In the genomic region with DNA sequence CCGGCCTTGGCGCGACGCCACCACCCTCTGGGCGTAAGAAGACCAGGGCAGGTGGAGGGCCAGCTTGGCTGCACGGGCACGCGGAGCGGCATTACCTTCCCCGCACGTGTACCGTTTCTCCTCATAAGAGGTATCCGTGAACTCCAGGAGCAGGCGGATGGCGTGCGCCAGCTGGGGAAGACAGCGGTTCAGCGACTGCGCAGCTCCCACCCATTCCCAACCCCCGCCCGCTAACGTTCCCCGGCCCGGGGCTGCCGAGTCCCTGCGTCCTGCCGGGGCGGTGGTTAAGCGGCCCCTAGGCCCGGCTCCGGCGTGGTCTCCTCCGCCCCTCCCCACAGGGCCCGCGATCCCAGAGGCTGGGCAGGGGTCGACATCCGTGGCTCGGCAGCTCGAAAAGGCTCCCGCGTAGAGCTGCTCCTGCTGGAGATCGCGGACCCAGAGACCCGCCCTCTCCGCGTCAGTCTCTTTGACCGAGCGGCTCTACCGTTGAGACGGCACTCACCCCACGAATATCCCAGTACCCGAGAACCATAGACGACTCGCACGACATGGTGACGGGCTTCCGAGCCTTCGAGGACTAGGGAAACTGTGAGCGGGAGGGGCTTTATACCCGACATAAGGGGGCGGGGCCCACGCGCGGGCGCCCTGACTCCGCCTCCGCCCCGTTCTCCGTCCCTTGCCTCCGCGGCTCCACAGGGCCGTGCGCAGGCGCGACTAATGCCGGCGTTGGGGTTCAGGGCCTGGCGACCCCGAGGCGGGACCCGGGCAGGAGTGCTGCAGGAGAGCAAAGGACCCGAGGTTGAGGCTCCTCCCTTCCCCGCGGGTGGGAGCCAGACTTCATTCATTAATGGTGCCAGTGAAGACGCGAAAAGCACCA, we compare ENCODE assay signal across 1 cellular context.
A peak's percentile ranks its signal among the peaks of the same experiment; 100 is the strongest.
TF ChIP-seq lines count a peak whose summit lies in the region.

No MANE protein-coding gene starts in this region.

TF ChIP-seq in K562, 482 proteins besides CTCF, POLR2A, EP300 and RAD21 (continued from another document):
- TF ChIP-seq VEZF1 (CRISPR knock-in tag; IDR thresholded peaks at IDR 0.05) (peak; percentile 59; the same call in 1 of the 2 replicates), RBM17 (IDR thresholded peaks at IDR 0.05; ENCODE audit: borderline replicate concordance, low read depth, low read length) (no peak), ZBED1 (IDR thresholded peaks at IDR 0.05) (no peak), POU5F1 (IDR thresholded peaks at IDR 0.05; ENCODE audit: borderline replicate concordance, low read depth, low read length, partially characterized antibody) (no peak), TAF15 (IDR thresholded peaks at IDR 0.05; ENCODE audit: low read depth, low read length) (no peak), ATF1 (CRISPR knock-in tag; IDR thresholded peaks at IDR 0.05) (no peak), ATF1 (tag; IDR thresholded peaks at IDR 0.05) (0 out of 2 replicates have a peak, but pooled peaks have one; percentile 10), ZNF280B (CRISPR knock-in tag; IDR thresholded peaks at IDR 0.05) (no peak), ZNF764 (CRISPR knock-in tag; IDR thresholded peaks at IDR 0.05; ENCODE audit: low read depth) (no peak), OTX1 (CRISPR knock-in tag; IDR thresholded peaks at IDR 0.05) (no peak), LARP7 (IDR thresholded peaks at IDR 0.05) (no peak), NR0B1 (IDR thresholded peaks at IDR 0.05; ENCODE audit: partially characterized antibody) (no peak), KAT2B (IDR thresholded peaks at IDR 0.05; ENCODE audit: low read depth, low read length) (no peak), MTA1 (IDR thresholded peaks at IDR 0.05; ENCODE audit: borderline replicate concordance) (no peak), NFATC3 (IDR thresholded peaks at IDR 0.05) (no peak), PCBP2 (IDR thresholded peaks at IDR 0.05; ENCODE audit: low read depth, low read length, poor library complexity, severe bottlenecking) (no peak), ZFP36 (IDR thresholded peaks at IDR 0.05; ENCODE audit: low read depth, low read length, partially characterized antibody) (no peak), ZBTB1 (CRISPR knock-in tag; IDR thresholded peaks at IDR 0.05; ENCODE audit: borderline replicate concordance, low read depth) (no peak), HCFC1 (IDR thresholded peaks at IDR 0.05; ENCODE audit: low read depth, low read length) (no peak), TGIF2 (CRISPR knock-in tag; IDR thresholded peaks at IDR 0.05) (no peak), ZFX (CRISPR knock-in tag; IDR thresholded peaks at IDR 0.05) (peak; percentile 53; the same call in 1 of the 2 replicates), YBX1 (IDR thresholded peaks at IDR 0.05) (no peak), COPS2 (conservative IDR thresholded peaks at IDR 0.05) (no peak), MBD1 (CRISPR knock-in tag; IDR thresholded peaks at IDR 0.05) (no peak), TAF7 (tag; IDR thresholded peaks at IDR 0.05) (no peak), POLR2H (tag; IDR thresholded peaks at IDR 0.05; ENCODE audit: low read depth) (no peak), KDM2B (CRISPR knock-in tag; IDR thresholded peaks at IDR 0.05) (no peak), ATF7 (IDR thresholded peaks at IDR 0.05) (no peak), CAMTA2 (CRISPR knock-in tag; conservative IDR thresholded peaks at IDR 0.05) (no peak), RBBP5 (IDR thresholded peaks at IDR 0.05; ENCODE audit: borderline replicate concordance, insufficient read depth, low read length, poor library complexity, severe bottlenecking) (no peak), CBX2 (IDR thresholded peaks at IDR 0.05; ENCODE audit: insufficient read depth, low read length, poor library complexity, severe bottlenecking) (no peak), SP1 (CRISPR knock-in tag; IDR thresholded peaks at IDR 0.05) (peak; percentile 62), MEF2D (tag; conservative IDR thresholded peaks at IDR 0.05; ENCODE audit: low read depth) (no peak), USF1 (CRISPR knock-in tag; IDR thresholded peaks at IDR 0.05) (0 out of 2 replicates have a peak, but pooled peaks have one; percentile 17), CEBPG (CRISPR knock-in tag; IDR thresholded peaks at IDR 0.05) (no peak), CEBPG (tag; conservative IDR thresholded peaks at IDR 0.05 in 1 of 2, IDR thresholded peaks at IDR 0.05 in 1 of 2) (no peak), GABPB1 (CRISPR knock-in tag; IDR thresholded peaks at IDR 0.05) (no peak), MAZ (CRISPR knock-in tag; conservative IDR thresholded peaks at IDR 0.05 in 1 of 2, IDR thresholded peaks at IDR 0.05 in 1 of 2) (peak; percentile 71 to 77; a peak in 3 of 4 replicates), TCFL5 (CRISPR knock-in tag; conservative IDR thresholded peaks at IDR 0.05) (no peak), RFX1 (IDR thresholded peaks at IDR 0.05) (no peak), HES1 (IDR thresholded peaks at IDR 0.05; ENCODE audit: low read depth) (no peak), ZBTB40 (IDR thresholded peaks at IDR 0.05) (no peak), ZBTB40 (CRISPR knock-in tag; IDR thresholded peaks at IDR 0.05) (peak; percentile 13; the same call in 1 of the 2 replicates), L3MBTL2 (IDR thresholded peaks at IDR 0.05) (peak; percentile 97)
- TF ChIP-seq, protein P1, sequence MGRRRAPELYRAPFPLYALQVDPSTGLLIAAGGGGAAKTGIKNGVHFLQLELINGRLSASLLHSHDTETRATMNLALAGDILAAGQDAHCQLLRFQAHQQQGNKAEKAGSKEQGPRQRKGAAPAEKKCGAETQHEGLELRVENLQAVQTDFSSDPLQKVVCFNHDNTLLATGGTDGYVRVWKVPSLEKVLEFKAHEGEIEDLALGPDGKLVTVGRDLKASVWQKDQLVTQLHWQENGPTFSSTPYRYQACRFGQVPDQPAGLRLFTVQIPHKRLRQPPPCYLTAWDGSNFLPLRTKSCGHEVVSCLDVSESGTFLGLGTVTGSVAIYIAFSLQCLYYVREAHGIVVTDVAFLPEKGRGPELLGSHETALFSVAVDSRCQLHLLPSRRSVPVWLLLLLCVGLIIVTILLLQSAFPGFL (CRISPR knock-in tag; IDR thresholded peaks at IDR 0.05): no peak
